ENCODE assay signal across 22 cellular contexts in genomic region chr4:38086515-38087226, GRCh38.
DNase-seq lines count a peak whose midpoint lies in the region; ATAC-seq and TF ChIP-seq lines count a peak whose summit lies in the region.
"Had no signal": no experiment of that assay in that cellular context is flagged by ENCODE, and none has a peak within 500 bp of the region (broad histone marks: within the 10 kb centered on the region; RNA-seq: fewer than 3 reads in every experiment).

No MANE protein-coding gene starts in this region.

- H3K36me3 ChIP-seq in BLaER1 (peaks cover 47% of the 10 kb centered on the region), IMR-90 (ENCODE audit: control insufficient read depth, insufficient read depth, low read length) (no peaks in the 10 kb centered on the region; the same call in 1 of the 2 replicates), hepatocyte (replicated peaks; ENCODE audit: insufficient read depth, low read depth) (no peaks in the 10 kb centered on the region)
- H3K36me3 ChIP-seq: ovary had no signal

- WGBS in IMR-90 (ENCODE audit: extremely low coverage in 2 of 2, insufficient read length in 1 of 2), 2 experiments: 80% methylated on average over 2 of the region's 7 CpGs; no CpG with 5 or more reads in 1 of the 2 experiments
- WGBS in hepatocyte (ENCODE audit: low lambda C conversion rate, missing lambda C conversion rate): 81% methylated on average over 7 of the region's 7 CpGs

- H2BK20ac ChIP-seq in IMR-90 (ENCODE audit: low read depth, low read length): peak overlapping the region; percentile 12; the same call in 1 of the 2 replicates

- no peak overlapping the region for H3K27ac Mint-ChIP-seq in natural killer cell treated with Interleukin-12 subunit alpha and Interleukin-12 subunit beta and Interleukin-15 and Interleukin-18, amount 100 ng/mL, for 72 hours
- H3K27ac Mint-ChIP-seq: activated naive CD4-positive, alpha-beta T cell treated with anti-CD3 and anti-CD28 coated beads, Interleukin-2, amount 10 ng/mL, durations not matched to agents 7 days and 5 days; activated T-cell treated with anti-CD3 and anti-CD28 coated beads, Interleukin-2, amount 50 U/mL, for 72 hours had no signal

- H3K4me3 Mint-ChIP-seq in natural killer cell treated with Interleukin-12 subunit alpha and Interleukin-12 subunit beta and Interleukin-15 and Interleukin-18, amount 100 ng/mL, for 72 hours: no peak overlapping the region
- H3K4me3 Mint-ChIP-seq: activated naive CD4-positive, alpha-beta T cell treated with anti-CD3 and anti-CD28 coated beads, Interleukin-2, amount 10 ng/mL, durations not matched to agents 7 days and 5 days; activated T-cell treated with anti-CD3 and anti-CD28 coated beads, Interleukin-2, amount 50 U/mL, for 72 hours; naive thymus-derived CD8-positive, alpha-beta T cell had no signal

- H3K23ac ChIP-seq in IMR-90 (ENCODE audit: low read depth, low read length): 0 out of 2 replicates have a peak overlapping the region, but pooled peaks have one; percentile 26

- H3K79me1 ChIP-seq in IMR-90 (ENCODE audit: low read depth in 1 of 2, low read length in 2 of 2): peaks cover 14 to 31% of the 10 kb centered on the region in 2 experiments

- H4K8ac ChIP-seq in IMR-90 (ENCODE audit: low read depth in 2 of 2, low read length in 2 of 2): peak overlapping the region in 1 of 2 experiments; percentile 25; a peak in 1 of 4 replicates

- TF ChIP-seq CTCF in IMR-90 (conservative IDR thresholded peaks at IDR 0.05; ENCODE audit: low read depth, low read length): no peak
- TF ChIP-seq CTCF in hepatocyte (IDR thresholded peaks at IDR 0.05; ENCODE audit: poor library complexity): no peak

- peaks cover 5% of the 10 kb centered on the region; the same call in 1 of the 2 replicates for H4K20me1 ChIP-seq in BLaER1
- no peaks in the 10 kb centered on the region for H4K20me1 ChIP-seq in IMR-90 (ENCODE audit: insufficient read depth, low read length)
- H4K20me1 ChIP-seq in hepatocyte (ENCODE audit: insufficient read depth, poor library complexity, severe bottlenecking): no peaks in the 10 kb centered on the region

- H3K9ac ChIP-seq in BLaER1 (no peak overlapping the region), IMR-90 (ENCODE audit: low read depth, low read length) (no peak overlapping the region)

- H3K27ac ChIP-seq in BLaER1: no peak overlapping the region
- H3K27ac ChIP-seq in IMR-90 (ENCODE audit: insufficient read depth, low read length): no peak overlapping the region
- peak overlapping the region; percentile 38 for H3K27ac ChIP-seq in hepatocyte
- H3K27ac ChIP-seq: C4-2B, SK-N-MC, upper lobe of right lung had no signal

- H3K4ac ChIP-seq in IMR-90 (ENCODE audit: low read depth, low read length): peak overlapping the region; percentile 35; the same call in 1 of the 2 replicates

- dilution Hi-C loops in IMR-90 (cut with HindIII; ENCODE audit: low sequenced_read_pairs, unreplicated experiment): no loop called here

- no peak overlapping the region for H3K4me3 ChIP-seq in BLaER1
- H3K4me3 ChIP-seq in IMR-90 (ENCODE audit: insufficient read depth, low read depth, low read length): no peak overlapping the region
- no peak overlapping the region for H3K4me3 ChIP-seq in hepatocyte
- H3K4me3 ChIP-seq: ovary, SK-N-MC, upper lobe of right lung had no signal

- in situ Hi-C loops in IMR-90 (cut with MboI; ENCODE audit: low sequenced_read_pairs): no loop called here

- H3K9me2 ChIP-seq in hepatocyte (replicated peaks; ENCODE audit: insufficient read depth): no peaks in the 10 kb centered on the region

- intact Hi-C loops in IMR-90 (cut with micrococcal nuclease): no loop called here
- intact Hi-C loops in sciatic nerve (cut with DNase I): no loop called here

- H3K9me3 Mint-ChIP-seq in natural killer cell treated with Interleukin-12 subunit alpha and Interleukin-12 subunit beta and Interleukin-15 and Interleukin-18, amount 100 ng/mL, for 72 hours: no peaks in the 10 kb centered on the region
- H3K9me3 Mint-ChIP-seq: activated naive CD4-positive, alpha-beta T cell treated with anti-CD3 and anti-CD28 coated beads, Interleukin-2, amount 10 ng/mL, durations not matched to agents 7 days and 5 days; activated T-cell treated with anti-CD3 and anti-CD28 coated beads, Interleukin-2, amount 50 U/mL, for 72 hours; naive thymus-derived CD8-positive, alpha-beta T cell had no signal

- CTCF ChIA-PET in IMR-90 (lab: Yijun Ruan, JAX): interaction anchor here (1.2 kb wide), 1 partner anchor 15 kb away, joined by 4 read pairs; no protein-coding TSS in a partner anchor

- H2AFZ ChIP-seq in IMR-90 (replicated peaks; ENCODE audit: low read length, poor library complexity) (no peak overlapping the region), hepatocyte (no peak overlapping the region)

- peak overlapping the region; percentile 33; the same call in 1 of the 3 replicates for H2BK15ac ChIP-seq in IMR-90 (ENCODE audit: low read depth, low read length)

- H2BK120ac ChIP-seq in IMR-90 (ENCODE audit: low read depth, low read length): no peak overlapping the region; the same call in 1 of the 2 replicates

- TF ChIP-seq POLR2A in IMR-90 (IDR thresholded peaks at IDR 0.05; ENCODE audit: low read depth, low read length): no peak

- H3K27me3 ChIP-seq in BLaER1 (no peaks in the 10 kb centered on the region), IMR-90 (ENCODE audit: control insufficient read depth, insufficient read depth, low read length) (no peaks in the 10 kb centered on the region), hepatocyte (no peaks in the 10 kb centered on the region)
- H3K27me3 ChIP-seq: ovary, upper lobe of right lung had no signal

- H2AK9ac ChIP-seq in IMR-90 (replicated peaks; ENCODE audit: low read depth, low read length, poor library complexity): no peak overlapping the region

- H3K4me2 ChIP-seq in BLaER1 (peak overlapping the region; percentile 65), IMR-90 (ENCODE audit: low read depth, low read length) (no peak overlapping the region), hepatocyte (no peak overlapping the region)

- H2AK5ac ChIP-seq in IMR-90 (ENCODE audit: low read depth, low read length): peak overlapping the region; percentile 63; the same call in 1 of the 2 replicates

- peaks cover 3% of the 10 kb centered on the region for H3K79me2 ChIP-seq in hepatocyte

- H3K56ac ChIP-seq in IMR-90 (ENCODE audit: extremely low read depth, insufficient read depth, low read length): no peak overlapping the region

- no peak overlapping the region; the same call in 1 of the 2 replicates for H4K91ac ChIP-seq in IMR-90 (ENCODE audit: insufficient read depth, low read depth, low read length)

- peak overlapping the region; percentile 45 for H3K14ac ChIP-seq in IMR-90 (replicated peaks; ENCODE audit: low read depth, low read length)

- H3K18ac ChIP-seq in IMR-90 (ENCODE audit: low read depth, low read length): no peak overlapping the region; the same call in 1 of the 2 replicates

- DNase-seq in IMR-90: no peak
- no peak for DNase-seq in hepatocyte (ENCODE audit: low spot score)
- no peak for DNase-seq in sciatic nerve (ENCODE audit: low spot score)
- DNase-seq in HUDEP-2 (lab: John Stamatoyannopoulos, UW; ENCODE audit: unreplicated experiment in 76 of 76): no peak
- DNase-seq in stimulated activated naive CD4-positive, alpha-beta T cell (lab: John Stamatoyannopoulos, UW): no peak
- DNase-seq in cerebellar nuclear complex (lab: John Stamatoyannopoulos, UW): no peak
- no peak for DNase-seq in natural killer cell treated with Interleukin-12 subunit alpha and Interleukin-12 subunit beta and Interleukin-15 and Interleukin-18, amount 100 ng/mL, for 72 hours (ENCODE audit: low spot score)
- DNase-seq: activated CD4-positive, alpha-beta T cell treated with anti-CD3 and anti-CD28 coated beads for 48 hours; activated naive CD4-positive, alpha-beta T cell treated with anti-CD3 and anti-CD28 coated beads, Interleukin-2, amount 10 ng/mL, durations not matched to agents 7 days and 5 days; activated T-cell treated with anti-CD3 and anti-CD28 coated beads, Interleukin-2, amount 50 U/mL, for 72 hours; amygdala; central memory CD4-positive, alpha-beta T cell; HCEC 1CT; head of caudate nucleus; naive thymus-derived CD8-positive, alpha-beta T cell; NCI-H187 treated with DMSO at 0.1 percent for 48 hours; ovary; T-helper 2 cell; upper lobe of right lung had no signal

- no peak overlapping the region for H4K5ac ChIP-seq in IMR-90 (ENCODE audit: low read depth, low read length)

- no peak for ATAC-seq in IMR-90 (ENCODE audit: low read depth)
- ATAC-seq in sciatic nerve: peak; percentile 26
- no peak for ATAC-seq in natural killer cell treated with Interleukin-12 subunit alpha and Interleukin-12 subunit beta and Interleukin-15 and Interleukin-18, amount 100 ng/mL, for 72 hours
- ATAC-seq: activated T-cell treated with anti-CD3 and anti-CD28 coated beads, Interleukin-2, amount 50 U/mL, for 72 hours; naive thymus-derived CD8-positive, alpha-beta T cell; upper lobe of right lung had no signal

- TF ChIP-seq RAD21 in IMR-90 (IDR thresholded peaks at IDR 0.05; ENCODE audit: low read length): no peak

- POLR2A ChIA-PET in IMR-90 (lab: Charles Lee; ENCODE audit: unreplicated experiment): no interaction called here

- peaks cover 5% of the 10 kb centered on the region for H3K9me1 ChIP-seq in IMR-90 (ENCODE audit: insufficient read depth, low read length)

- H2BK5ac ChIP-seq in IMR-90 (ENCODE audit: low read depth, low read length, poor library complexity, severe bottlenecking): no peak overlapping the region

- no peaks in the 10 kb centered on the region for H3K27me3 Mint-ChIP-seq in natural killer cell treated with Interleukin-12 subunit alpha and Interleukin-12 subunit beta and Interleukin-15 and Interleukin-18, amount 100 ng/mL, for 72 hours
- H3K27me3 Mint-ChIP-seq: activated naive CD4-positive, alpha-beta T cell treated with anti-CD3 and anti-CD28 coated beads, Interleukin-2, amount 10 ng/mL, durations not matched to agents 7 days and 5 days; naive thymus-derived CD8-positive, alpha-beta T cell had no signal

- no peaks in the 10 kb centered on the region for H3K9me3 ChIP-seq in BLaER1
- no peaks in the 10 kb centered on the region for H3K9me3 ChIP-seq in IMR-90 (ENCODE audit: control insufficient read depth, insufficient read depth, low read length)
- no peaks in the 10 kb centered on the region for H3K9me3 ChIP-seq in hepatocyte (ENCODE audit: low read depth)
- H3K9me3 ChIP-seq: ovary, upper lobe of right lung had no signal

- BruUV-seq in IMR-90 (replicated peaks; lab: Mats Ljungman, UMichigan): no TSS peak

- peaks cover 13 to 18% of the 10 kb centered on the region in 2 donors for H3K4me1 Mint-ChIP-seq in natural killer cell treated with Interleukin-12 subunit alpha and Interleukin-12 subunit beta and Interleukin-15 and Interleukin-18, amount 100 ng/mL, for 72 hours (ENCODE audit: low read depth in 2 of 2)

- H3K4me1 ChIP-seq in BLaER1 (peaks cover 59% of the 10 kb centered on the region), IMR-90 (ENCODE audit: control insufficient read depth, insufficient read depth, low read length) (peaks cover 27% of the 10 kb centered on the region), hepatocyte (ENCODE audit: insufficient read depth) (peaks cover 73% of the 10 kb centered on the region)
- H3K4me1 ChIP-seq: upper lobe of right lung had no signal

- peaks cover 14% of the 10 kb centered on the region for H3K36me3 Mint-ChIP-seq in natural killer cell treated with Interleukin-12 subunit alpha and Interleukin-12 subunit beta and Interleukin-15 and Interleukin-18, amount 100 ng/mL, for 72 hours

TF ChIP-seq in IMR-90, 13 proteins besides CTCF, POLR2A, EP300 and RAD21 (continues in another document):
- TF ChIP-seq MXI1 (IDR thresholded peaks at IDR 0.05; ENCODE audit: borderline replicate concordance, low read depth, low read length): no peak
